In genomic region chr9:125746017-125746773, GRCh38 we compare ENCODE assay signal across 8 cellular contexts. TPM values are rescaled to one million over a fixed set of nuclear protein-coding genes. Genes with fewer than 3 reads are reported as not detected.
DNase-seq lines count a peak whose midpoint lies in the region; ATAC-seq and TF ChIP-seq lines count a peak whose summit lies in the region.

No MANE protein-coding gene starts in this region.

- no peak overlapping the region for H4K5ac ChIP-seq in IMR-90 (ENCODE audit: low read depth, low read length)

- peak overlapping the region; percentile 5; the same call in 1 of the 2 replicates for H3K9ac ChIP-seq in IMR-90 (ENCODE audit: low read depth, low read length)

- peaks cover 4% of the 10 kb centered on the region for H3K9me1 ChIP-seq in IMR-90 (ENCODE audit: insufficient read depth, low read length)

- BruUV-seq in IMR-90 (replicated peaks; lab: Mats Ljungman, UMichigan) = no TSS peak
- BruUV-seq in OCI-LY7 (replicated peaks; lab: Mats Ljungman, UMichigan) = no TSS peak

- POLR2A ChIA-PET in IMR-90 (lab: Charles Lee; ENCODE audit: unreplicated experiment) = no interaction called here
- POLR2A ChIA-PET in OCI-LY7 (lab: Charles Lee) = interaction anchor here (0.6 to 2.1 kb wide), 5 partner anchors 13 to 475 kb away, joined by 3 to 9 read pairs (median 3); partner anchors contain the start of gene MAPKAP1

- peak overlapping the region in 1 of 2 experiments; percentile 42; a peak in 2 of 4 replicates for H4K8ac ChIP-seq in IMR-90 (ENCODE audit: low read depth in 2 of 2, low read length in 2 of 2)

- intact Hi-C loops in IMR-90 (cut with micrococcal nuclease) = loop anchor here (2.0 to 10.0 kb wide), 5 partner anchors 141 to 749 kb away; no protein-coding TSS in a partner anchor
- intact Hi-C loops in OCI-LY7 (cut with micrococcal nuclease; ENCODE audit: unreplicated experiment) = loop anchor here (2.0 to 5.0 kb wide), 2 partner anchors 75 to 339 kb away; no protein-coding TSS in a partner anchor

- peak overlapping the region; percentile 98; the same call in 2 of the 3 replicates for H2BK15ac ChIP-seq in IMR-90 (ENCODE audit: low read depth, low read length)

- H2BK5ac ChIP-seq in IMR-90 (ENCODE audit: low read depth, low read length, poor library complexity, severe bottlenecking) = peak overlapping the region; percentile 60

- no peaks in the 10 kb centered on the region for H3K79me2 ChIP-seq in OCI-LY7 (ENCODE audit: insufficient read depth, low read depth, low read length)

- peaks cover 7 to 33% of the 10 kb centered on the region in 2 experiments; a peak in 2 of 4 replicates for H3K79me1 ChIP-seq in IMR-90 (ENCODE audit: low read depth in 1 of 2, low read length in 2 of 2)

- peak overlapping the region; percentile 99 for H3K4me3 ChIP-seq in IMR-90 (ENCODE audit: insufficient read depth, low read depth, low read length)
- peak overlapping the region; percentile 67 for H3K4me3 ChIP-seq in OCI-LY7 (ENCODE audit: low read depth, low read length, poor library complexity, severe bottlenecking)
- H3K4me3 ChIP-seq in epithelial cell of proximal tubule (ENCODE audit: low read depth, low read length) = peak overlapping the region; percentile 66

- ATAC-seq in GM21528 (IDR thresholded peaks at IDR 0.05; ENCODE audit: low FRiP score, unreplicated experiment) (peak; percentile 68), IMR-90 (ENCODE audit: low read depth) (peak; percentile 87)

- peak overlapping the region; percentile 97 for H3K4me2 ChIP-seq in IMR-90 (ENCODE audit: low read depth, low read length)
- peak overlapping the region; percentile 83 for H3K4me2 ChIP-seq in OCI-LY7 (ENCODE audit: low read length)

- dilution Hi-C loops in IMR-90 (cut with HindIII; ENCODE audit: low sequenced_read_pairs, unreplicated experiment) = no loop called here

- peak overlapping the region; percentile 97 for H2AFZ ChIP-seq in IMR-90 (replicated peaks; ENCODE audit: low read length, poor library complexity)
- peak overlapping the region; percentile 97; the same call in 1 of the 2 replicates for H2AFZ ChIP-seq in OCI-LY7 (ENCODE audit: low read length)

- no peak for TF ChIP-seq POLR2A in IMR-90 (IDR thresholded peaks at IDR 0.05; ENCODE audit: low read depth, low read length)

- H3K18ac ChIP-seq in IMR-90 (ENCODE audit: low read depth, low read length) = no peak overlapping the region

- WGBS in IMR-90 (ENCODE audit: extremely low coverage in 2 of 2, insufficient read length in 1 of 2), 2 experiments = 1% methylated on average over 48 of the region's 79 CpGs; no CpG with 5 or more reads in 1 of the 2 experiments

- H2AK9ac ChIP-seq in IMR-90 (replicated peaks; ENCODE audit: low read depth, low read length, poor library complexity) = peak overlapping the region; percentile 83

- H4K91ac ChIP-seq in IMR-90 (ENCODE audit: insufficient read depth, low read depth, low read length) = peak overlapping the region; percentile 49; the same call in 1 of the 2 replicates

- 0 out of 2 replicates have a peak overlapping the region, but pooled peaks have one; percentile 48 for H3K14ac ChIP-seq in IMR-90 (replicated peaks; ENCODE audit: low read depth, low read length)

- peak overlapping the region; percentile 59; the same call in 1 of the 2 replicates for H3K27ac ChIP-seq in IMR-90 (ENCODE audit: insufficient read depth, low read length)
- H3K27ac ChIP-seq in OCI-LY7 (ENCODE audit: low read depth, low read length, poor library complexity, severe bottlenecking) = peak overlapping the region; percentile 81

- no peaks in the 10 kb centered on the region for H3K27me3 ChIP-seq in IMR-90 (ENCODE audit: control insufficient read depth, insufficient read depth, low read length)

- H3K23ac ChIP-seq in IMR-90 (ENCODE audit: low read depth, low read length) = peak overlapping the region; percentile 68; the same call in 1 of the 2 replicates

- no peak for TF ChIP-seq RAD21 in IMR-90 (IDR thresholded peaks at IDR 0.05; ENCODE audit: low read length)

- CTCF ChIA-PET in IMR-90 (lab: Yijun Ruan, JAX) = no interaction called here
- CTCF ChIA-PET in OCI-LY7 (lab: Charles Lee; ENCODE audit: unreplicated experiment) = no interaction called here

- TF ChIP-seq CTCF in IMR-90 (conservative IDR thresholded peaks at IDR 0.05; ENCODE audit: low read depth, low read length) = no peak
- TF ChIP-seq CTCF in OCI-LY7 (conservative IDR thresholded peaks at IDR 0.05; ENCODE audit: low read length) = no peak
- no peak for TF ChIP-seq CTCF in epithelial cell of proximal tubule (conservative IDR thresholded peaks at IDR 0.05; ENCODE audit: low read depth, low read length)

- peak overlapping the region; percentile 77; the same call in 1 of the 2 replicates for H2BK20ac ChIP-seq in IMR-90 (ENCODE audit: low read depth, low read length)

- peaks cover 6% of the 10 kb centered on the region for H3K4me1 ChIP-seq in IMR-90 (ENCODE audit: control insufficient read depth, insufficient read depth, low read length)
- H3K4me1 ChIP-seq in OCI-LY7 (ENCODE audit: insufficient read depth, low read length, poor library complexity, severe bottlenecking) = peaks cover 26% of the 10 kb centered on the region

- no peaks in the 10 kb centered on the region for H3K36me3 ChIP-seq in IMR-90 (ENCODE audit: control insufficient read depth, insufficient read depth, low read length)
- peaks cover 19% of the 10 kb centered on the region for H3K36me3 ChIP-seq in OCI-LY7 (ENCODE audit: insufficient read depth, low read length)

- H3K56ac ChIP-seq in IMR-90 (ENCODE audit: extremely low read depth, insufficient read depth, low read length) = peak overlapping the region; percentile 55; the same call in 1 of the 2 replicates

- in situ Hi-C loops in IMR-90 (cut with MboI; ENCODE audit: low sequenced_read_pairs) = no loop called here

- H3K4ac ChIP-seq in IMR-90 (ENCODE audit: low read depth, low read length) = peak overlapping the region; percentile 72

- H2BK120ac ChIP-seq in IMR-90 (ENCODE audit: low read depth, low read length) = peak overlapping the region; percentile 39; the same call in 1 of the 2 replicates

- no peaks in the 10 kb centered on the region for H3K9me2 ChIP-seq in OCI-LY7 (ENCODE audit: insufficient read depth, low read length)

- H2AK5ac ChIP-seq in IMR-90 (ENCODE audit: low read depth, low read length) = peak overlapping the region; percentile 76

- DNase-seq in DMS 273 treated with DMSO at 0.1 percent for 48 hours (lab: John Stamatoyannopoulos, UW) (peak; percentile 94), IMR-90 (peak; percentile 86), OCI-LY7 (ENCODE audit: low spot score) (peak; percentile 98), activated T-cell treated with anti-CD3 and anti-CD28 coated beads for 48 hours (ENCODE audit: low read depth) (peak; percentile 94), epithelial cell of proximal tubule (ENCODE audit: low read depth) (peak; percentile 61), mucosa of gallbladder (ENCODE audit: low spot score) (peak; percentile 93)
- DNase-seq in stimulated activated CD8-positive, alpha-beta memory T cell treated with anti-CD3 and anti-CD28 coated beads, Interleukin-4, amount 100 ng/mL, for 24 hours (ENCODE audit: low read depth) = peak; percentile 89

- peaks cover 11% of the 10 kb centered on the region; the same call in 1 of the 2 replicates for H4K20me1 ChIP-seq in IMR-90 (ENCODE audit: insufficient read depth, low read length)
- H4K20me1 ChIP-seq in OCI-LY7 (ENCODE audit: insufficient read depth, low read length) = peaks cover 3% of the 10 kb centered on the region; the same call in 1 of the 2 replicates

- H3K9me3 ChIP-seq in IMR-90 (ENCODE audit: control insufficient read depth, insufficient read depth, low read length) (no peaks in the 10 kb centered on the region), OCI-LY7 (ENCODE audit: low read length) (no peaks in the 10 kb centered on the region)

TF ChIP-seq in IMR-90, 13 proteins besides CTCF, POLR2A, EP300 and RAD21:
- no peak for TF ChIP-seq CEBPB (IDR thresholded peaks at IDR 0.05; ENCODE audit: low read depth, low read length)
- peak; percentile 84; the same call in 1 of the 2 replicates for TF ChIP-seq MAZ (IDR thresholded peaks at IDR 0.05; ENCODE audit: borderline replicate concordance, low read depth, low read length)
- 0 out of 2 replicates have a peak, but pooled peaks have one; percentile 4 for TF ChIP-seq USF2 (IDR thresholded peaks at IDR 0.05; ENCODE audit: low read depth, low read length)
- peak; percentile 74 for TF ChIP-seq BHLHE40 (IDR thresholded peaks at IDR 0.05; ENCODE audit: low read depth, low read length)

RNA-seq across cellular contexts. Expression of gene PBX3, which starts 1.0 kb away (rescaled TPM):
- total RNA-seq in IMR-90 (2012; rRNA removed) = 15.6 and 16.4 TPM in 2 replicates
- polyA plus RNA-seq in IMR-90 (2012; rRNA removed) = 12.0 and 13.1 TPM in 2 replicates
- polyA plus RNA-seq in IMR-90 (2012; cell fraction: cytosol; rRNA removed) = 3.5 and 6.0 TPM in 2 replicates
- polyA plus RNA-seq in IMR-90 (2012; cell fraction: nucleus; rRNA removed; ENCODE audit: low replicate concordance) = 8.6 and 46.5 TPM in 2 replicates
- total RNA-seq in OCI-LY7 (2014; rRNA removed; shearing (Covaris generic)) = 54.6 and 67.3 TPM in 2 replicates
- 40.8 and 49.2 TPM in 2 replicates for total RNA-seq in OCI-LY7 (2022)
- total RNA-seq in epithelial cell of proximal tubule = 11.0 and 20.3 TPM in 2 replicates
- 57.7 TPM for total RNA-seq in mucosa of gallbladder

RNA-seq across cellular contexts. Expression of gene MAPKAP1, which starts 39.2 kb away (rescaled TPM):
- total RNA-seq in IMR-90 (2012; rRNA removed) = 122 and 158 TPM in 2 replicates
- polyA plus RNA-seq in IMR-90 (2012; rRNA removed) = 75.0 and 87.2 TPM in 2 replicates
- 57.5 and 86.3 TPM in 2 replicates for polyA plus RNA-seq in IMR-90 (2012; cell fraction: cytosol; rRNA removed)
- 53.4 and 70.8 TPM in 2 replicates for polyA plus RNA-seq in IMR-90 (2012; cell fraction: nucleus; rRNA removed; ENCODE audit: low replicate concordance)
- 66.2 and 72.4 TPM in 2 replicates for total RNA-seq in OCI-LY7 (2014; rRNA removed; shearing (Covaris generic))
- 78.8 and 85.5 TPM in 2 replicates for total RNA-seq in OCI-LY7 (2022)
- total RNA-seq in epithelial cell of proximal tubule = 97.7 and 100 TPM in 2 replicates
- 63.4 TPM for total RNA-seq in mucosa of gallbladder

Comparison
In these comparisons a context has a peak if more than half of its experiments do, and no peak if none do; other contexts are left out.
1. Peak in every context shown above with its lines: DNase-seq, ATAC-seq, H3K4me3 ChIP-seq and H3K27ac ChIP-seq.